In genomic region chr3:123750659-123751420, GRCh38 we compare ENCODE assay signal across 1 cellular context.
A peak's percentile ranks its signal among the peaks of the same experiment; 100 is the strongest.
TF ChIP-seq lines count a peak whose summit lies in the region.

No MANE protein-coding gene starts in this region.

TF ChIP-seq in HepG2, 621 proteins besides CTCF, POLR2A, EP300 and RAD21 (continued from another document and continues in another):
- TF ChIP-seq SALL1 (CRISPR knock-in tag; IDR thresholded peaks at IDR 0.05) (peak; percentile 88), SMAD9 (CRISPR knock-in tag; IDR thresholded peaks at IDR 0.05) (no peak), ZNF101 (CRISPR knock-in tag; IDR thresholded peaks at IDR 0.05; ENCODE audit: borderline replicate concordance, low read depth) (no peak), NCOA5 (CRISPR knock-in tag; IDR thresholded peaks at IDR 0.05) (no peak), LCORL (IDR thresholded peaks at IDR 0.05) (peak; percentile 49; the same call in 1 of the 2 replicates), LCORL (CRISPR knock-in tag; IDR thresholded peaks at IDR 0.05) (peak; percentile 96), HOXD1 (CRISPR knock-in tag; IDR thresholded peaks at IDR 0.05) (no peak), NBN (conservative IDR thresholded peaks at IDR 0.05) (no peak), CEBPG (CRISPR knock-in tag; IDR thresholded peaks at IDR 0.05) (no peak; the same call in 1 of the 2 replicates), ZNF780A (CRISPR knock-in tag; IDR thresholded peaks at IDR 0.05) (no peak), MED1 (CRISPR knock-in tag; IDR thresholded peaks at IDR 0.05) (peak; percentile 88), GPN1 (CRISPR knock-in tag; IDR thresholded peaks at IDR 0.05; ENCODE audit: borderline replicate concordance) (no peak), ZNF234 (CRISPR knock-in tag; conservative IDR thresholded peaks at IDR 0.05) (no peak), SOX13 (IDR thresholded peaks at IDR 0.05) (peak; percentile 48; the same call in 1 of the 2 replicates), SOX13 (CRISPR knock-in tag; conservative IDR thresholded peaks at IDR 0.05 in 1 of 2, IDR thresholded peaks at IDR 0.05 in 1 of 2) (peak in 1 of 2 experiments; percentile 82; a peak in 2 of 4 replicates), ZNF629 (CRISPR knock-in tag; conservative IDR thresholded peaks at IDR 0.05) (0 out of 2 replicates have a peak, but pooled peaks have one; percentile 5), ZNF292 (CRISPR knock-in tag; IDR thresholded peaks at IDR 0.05; ENCODE audit: borderline replicate concordance, low read depth) (peak; percentile 65; the same call in 1 of the 2 replicates), TGIF2 (CRISPR knock-in tag; IDR thresholded peaks at IDR 0.05) (no peak), ZNF407 (CRISPR knock-in tag; IDR thresholded peaks at IDR 0.05; ENCODE audit: not compliant biosample characterization) (no peak), FOXA3 (CRISPR knock-in tag; IDR thresholded peaks at IDR 0.05) (peak; percentile 75), ZNF761 (CRISPR knock-in tag; conservative IDR thresholded peaks at IDR 0.05) (no peak), TCF7L2 (IDR thresholded peaks at IDR 0.05; ENCODE audit: low read depth, low read length) (no peak), ATF7-NPFF (CRISPR knock-in tag; IDR thresholded peaks at IDR 0.05; ENCODE audit: low read depth) (no peak), ZFP82 (CRISPR knock-in tag; IDR thresholded peaks at IDR 0.05; ENCODE audit: borderline replicate concordance) (no peak), MED13 (CRISPR knock-in tag; IDR thresholded peaks at IDR 0.05) (no peak), ZNF546 (CRISPR knock-in tag; conservative IDR thresholded peaks at IDR 0.05) (no peak), NPAS2 (CRISPR knock-in tag; IDR thresholded peaks at IDR 0.05; ENCODE audit: borderline replicate concordance) (no peak), ZSCAN25 (CRISPR knock-in tag; IDR thresholded peaks at IDR 0.05) (no peak), KAT8 (CRISPR knock-in tag; IDR thresholded peaks at IDR 0.05) (peak; percentile 52), ZMYM4 (CRISPR knock-in tag; IDR thresholded peaks at IDR 0.05) (peak; percentile 60; the same call in 1 of the 2 replicates), KAT2B (IDR thresholded peaks at IDR 0.05; ENCODE audit: borderline replicate concordance, low read depth, low read length) (no peak)
- TF ChIP-seq, protein P1, sequence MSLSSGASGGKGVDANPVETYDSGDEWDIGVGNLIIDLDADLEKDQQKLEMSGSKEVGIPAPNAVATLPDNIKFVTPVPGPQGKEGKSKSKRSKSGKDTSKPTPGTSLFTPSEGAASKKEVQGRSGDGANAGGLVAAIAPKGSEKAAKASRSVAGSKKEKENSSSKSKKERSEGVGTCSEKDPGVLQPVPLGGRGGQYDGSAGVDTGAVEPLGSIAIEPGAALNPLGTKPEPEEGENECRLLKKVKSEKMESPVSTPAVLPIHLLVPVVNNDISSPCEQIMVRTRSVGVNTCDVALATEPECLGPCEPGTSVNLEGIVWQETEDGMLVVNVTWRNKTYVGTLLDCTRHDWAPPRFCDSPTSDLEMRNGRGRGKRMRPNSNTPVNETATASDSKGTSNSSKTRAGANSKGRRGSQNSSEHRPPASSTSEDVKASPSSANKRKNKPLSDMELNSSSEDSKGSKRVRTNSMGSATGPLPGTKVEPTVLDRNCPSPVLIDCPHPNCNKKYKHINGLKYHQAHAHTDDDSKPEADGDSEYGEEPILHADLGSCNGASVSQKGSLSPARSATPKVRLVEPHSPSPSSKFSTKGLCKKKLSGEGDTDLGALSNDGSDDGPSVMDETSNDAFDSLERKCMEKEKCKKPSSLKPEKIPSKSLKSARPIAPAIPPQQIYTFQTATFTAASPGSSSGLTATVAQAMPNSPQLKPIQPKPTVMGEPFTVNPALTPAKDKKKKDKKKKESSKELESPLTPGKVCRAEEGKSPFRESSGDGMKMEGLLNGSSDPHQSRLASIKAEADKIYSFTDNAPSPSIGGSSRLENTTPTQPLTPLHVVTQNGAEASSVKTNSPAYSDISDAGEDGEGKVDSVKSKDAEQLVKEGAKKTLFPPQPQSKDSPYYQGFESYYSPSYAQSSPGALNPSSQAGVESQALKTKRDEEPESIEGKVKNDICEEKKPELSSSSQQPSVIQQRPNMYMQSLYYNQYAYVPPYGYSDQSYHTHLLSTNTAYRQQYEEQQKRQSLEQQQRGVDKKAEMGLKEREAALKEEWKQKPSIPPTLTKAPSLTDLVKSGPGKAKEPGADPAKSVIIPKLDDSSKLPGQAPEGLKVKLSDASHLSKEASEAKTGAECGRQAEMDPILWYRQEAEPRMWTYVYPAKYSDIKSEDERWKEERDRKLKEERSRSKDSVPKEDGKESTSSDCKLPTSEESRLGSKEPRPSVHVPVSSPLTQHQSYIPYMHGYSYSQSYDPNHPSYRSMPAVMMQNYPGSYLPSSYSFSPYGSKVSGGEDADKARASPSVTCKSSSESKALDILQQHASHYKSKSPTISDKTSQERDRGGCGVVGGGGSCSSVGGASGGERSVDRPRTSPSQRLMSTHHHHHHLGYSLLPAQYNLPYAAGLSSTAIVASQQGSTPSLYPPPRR (CRISPR knock-in tag; IDR thresholded peaks at IDR 0.05; ENCODE audit: borderline replicate concordance), result no peak; the same call in 1 of the 2 replicates
- TF ChIP-seq, protein P2, sequence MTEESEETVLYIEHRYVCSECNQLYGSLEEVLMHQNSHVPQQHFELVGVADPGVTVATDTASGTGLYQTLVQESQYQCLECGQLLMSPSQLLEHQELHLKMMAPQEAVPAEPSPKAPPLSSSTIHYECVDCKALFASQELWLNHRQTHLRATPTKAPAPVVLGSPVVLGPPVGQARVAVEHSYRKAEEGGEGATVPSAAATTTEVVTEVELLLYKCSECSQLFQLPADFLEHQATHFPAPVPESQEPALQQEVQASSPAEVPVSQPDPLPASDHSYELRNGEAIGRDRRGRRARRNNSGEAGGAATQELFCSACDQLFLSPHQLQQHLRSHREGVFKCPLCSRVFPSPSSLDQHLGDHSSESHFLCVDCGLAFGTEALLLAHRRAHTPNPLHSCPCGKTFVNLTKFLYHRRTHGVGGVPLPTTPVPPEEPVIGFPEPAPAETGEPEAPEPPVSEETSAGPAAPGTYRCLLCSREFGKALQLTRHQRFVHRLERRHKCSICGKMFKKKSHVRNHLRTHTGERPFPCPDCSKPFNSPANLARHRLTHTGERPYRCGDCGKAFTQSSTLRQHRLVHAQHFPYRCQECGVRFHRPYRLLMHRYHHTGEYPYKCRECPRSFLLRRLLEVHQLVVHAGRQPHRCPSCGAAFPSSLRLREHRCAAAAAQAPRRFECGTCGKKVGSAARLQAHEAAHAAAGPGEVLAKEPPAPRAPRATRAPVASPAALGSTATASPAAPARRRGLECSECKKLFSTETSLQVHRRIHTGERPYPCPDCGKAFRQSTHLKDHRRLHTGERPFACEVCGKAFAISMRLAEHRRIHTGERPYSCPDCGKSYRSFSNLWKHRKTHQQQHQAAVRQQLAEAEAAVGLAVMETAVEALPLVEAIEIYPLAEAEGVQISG (CRISPR knock-in tag; IDR thresholded peaks at IDR 0.05), result peak; percentile 54
- TF ChIP-seq, protein P3, sequence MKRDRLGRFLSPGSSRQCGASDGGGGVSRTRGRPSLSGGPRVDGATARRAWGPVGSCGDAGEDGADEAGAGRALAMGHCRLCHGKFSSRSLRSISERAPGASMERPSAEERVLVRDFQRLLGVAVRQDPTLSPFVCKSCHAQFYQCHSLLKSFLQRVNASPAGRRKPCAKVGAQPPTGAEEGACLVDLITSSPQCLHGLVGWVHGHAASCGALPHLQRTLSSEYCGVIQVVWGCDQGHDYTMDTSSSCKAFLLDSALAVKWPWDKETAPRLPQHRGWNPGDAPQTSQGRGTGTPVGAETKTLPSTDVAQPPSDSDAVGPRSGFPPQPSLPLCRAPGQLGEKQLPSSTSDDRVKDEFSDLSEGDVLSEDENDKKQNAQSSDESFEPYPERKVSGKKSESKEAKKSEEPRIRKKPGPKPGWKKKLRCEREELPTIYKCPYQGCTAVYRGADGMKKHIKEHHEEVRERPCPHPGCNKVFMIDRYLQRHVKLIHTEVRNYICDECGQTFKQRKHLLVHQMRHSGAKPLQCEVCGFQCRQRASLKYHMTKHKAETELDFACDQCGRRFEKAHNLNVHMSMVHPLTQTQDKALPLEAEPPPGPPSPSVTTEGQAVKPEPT (CRISPR knock-in tag; IDR thresholded peaks at IDR 0.05; ENCODE audit: low read depth), result no peak
- TF ChIP-seq, protein P4, sequence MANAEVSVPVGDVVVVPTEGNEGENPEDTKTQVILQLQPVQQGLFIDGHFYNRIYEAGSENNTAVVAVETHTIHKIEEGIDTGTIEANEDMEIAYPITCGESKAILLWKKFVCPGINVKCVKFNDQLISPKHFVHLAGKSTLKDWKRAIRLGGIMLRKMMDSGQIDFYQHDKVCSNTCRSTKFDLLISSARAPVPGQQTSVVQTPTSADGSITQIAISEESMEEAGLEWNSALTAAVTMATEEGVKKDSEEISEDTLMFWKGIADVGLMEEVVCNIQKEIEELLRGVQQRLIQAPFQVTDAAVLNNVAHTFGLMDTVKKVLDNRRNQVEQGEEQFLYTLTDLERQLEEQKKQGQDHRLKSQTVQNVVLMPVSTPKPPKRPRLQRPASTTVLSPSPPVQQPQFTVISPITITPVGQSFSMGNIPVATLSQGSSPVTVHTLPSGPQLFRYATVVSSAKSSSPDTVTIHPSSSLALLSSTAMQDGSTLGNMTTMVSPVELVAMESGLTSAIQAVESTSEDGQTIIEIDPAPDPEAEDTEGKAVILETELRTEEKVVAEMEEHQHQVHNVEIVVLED (CRISPR knock-in tag; IDR thresholded peaks at IDR 0.05; ENCODE audit: borderline replicate concordance), result no peak
- TF ChIP-seq, protein P5, sequence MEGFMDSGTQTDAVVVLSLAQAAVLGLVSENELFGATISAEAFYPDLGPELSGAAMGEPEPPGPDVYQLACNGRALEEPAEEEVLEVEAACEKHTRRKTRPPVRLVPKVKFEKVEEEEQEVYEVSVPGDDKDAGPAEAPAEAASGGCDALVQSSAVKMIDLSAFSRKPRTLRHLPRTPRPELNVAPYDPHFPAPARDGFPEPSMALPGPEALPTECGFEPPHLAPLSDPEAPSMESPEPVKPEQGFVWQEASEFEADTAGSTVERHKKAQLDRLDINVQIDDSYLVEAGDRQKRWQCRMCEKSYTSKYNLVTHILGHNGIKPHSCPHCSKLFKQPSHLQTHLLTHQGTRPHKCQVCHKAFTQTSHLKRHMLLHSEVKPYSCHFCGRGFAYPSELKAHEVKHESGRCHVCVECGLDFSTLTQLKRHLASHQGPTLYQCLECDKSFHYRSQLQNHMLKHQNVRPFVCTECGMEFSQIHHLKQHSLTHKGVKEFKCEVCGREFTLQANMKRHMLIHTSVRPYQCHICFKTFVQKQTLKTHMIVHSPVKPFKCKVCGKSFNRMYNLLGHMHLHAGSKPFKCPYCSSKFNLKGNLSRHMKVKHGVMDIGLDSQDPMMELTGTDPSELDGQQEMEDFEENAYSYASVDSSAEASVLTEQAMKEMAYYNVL (CRISPR knock-in tag; IDR thresholded peaks at IDR 0.05; ENCODE audit: borderline replicate concordance), result peak; percentile 55; the same call in 1 of the 2 replicates
- TF ChIP-seq, protein P6, sequence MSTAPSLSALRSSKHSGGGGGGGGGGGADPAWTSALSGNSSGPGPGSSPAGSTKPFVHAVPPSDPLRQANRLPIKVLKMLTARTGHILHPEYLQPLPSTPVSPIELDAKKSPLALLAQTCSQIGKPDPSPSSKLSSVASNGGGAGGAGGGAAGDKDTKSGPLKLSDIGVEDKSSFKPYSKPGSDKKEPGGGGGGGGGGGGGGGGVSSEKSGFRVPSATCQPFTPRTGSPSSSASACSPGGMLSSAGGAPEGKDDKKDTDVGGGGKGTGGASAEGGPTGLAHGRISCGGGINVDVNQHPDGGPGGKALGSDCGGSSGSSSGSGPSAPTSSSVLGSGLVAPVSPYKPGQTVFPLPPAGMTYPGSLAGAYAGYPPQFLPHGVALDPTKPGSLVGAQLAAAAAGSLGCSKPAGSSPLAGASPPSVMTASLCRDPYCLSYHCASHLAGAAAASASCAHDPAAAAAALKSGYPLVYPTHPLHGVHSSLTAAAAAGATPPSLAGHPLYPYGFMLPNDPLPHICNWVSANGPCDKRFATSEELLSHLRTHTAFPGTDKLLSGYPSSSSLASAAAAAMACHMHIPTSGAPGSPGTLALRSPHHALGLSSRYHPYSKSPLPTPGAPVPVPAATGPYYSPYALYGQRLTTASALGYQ (CRISPR knock-in tag; IDR thresholded peaks at IDR 0.05), result 0 out of 2 replicates have a peak, but pooled peaks have one; percentile 29
